ENCODE assay signal across 1 cellular context in the genomic region with DNA sequence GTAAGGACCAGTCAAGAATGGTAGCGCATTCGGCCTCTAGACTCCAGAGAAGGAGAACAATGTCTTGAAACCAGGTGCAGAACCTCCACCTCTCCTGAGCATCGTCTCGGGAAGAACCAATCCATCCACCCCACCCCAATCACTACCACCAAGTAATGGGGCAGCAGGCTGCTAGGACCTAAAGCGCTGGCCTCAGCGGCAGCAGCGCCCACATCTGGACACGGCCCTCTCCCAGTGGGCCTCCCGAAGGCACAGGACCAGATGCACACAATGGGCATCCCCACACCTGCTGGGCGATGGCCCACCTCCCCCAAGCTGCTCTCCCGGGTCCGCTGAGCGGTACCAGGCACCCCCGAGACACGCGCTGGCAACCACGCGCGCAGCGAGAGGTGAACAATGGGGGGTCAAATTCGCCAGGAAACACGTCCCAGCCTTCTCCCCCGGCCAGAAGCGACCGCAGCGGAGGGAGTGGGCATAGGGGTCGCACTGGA.
TF ChIP-seq lines count a peak whose summit lies in the region.

No MANE protein-coding gene starts in this region.

TF ChIP-seq in HEK293, 187 proteins besides CTCF, POLR2A, EP300 and RAD21 (continued from another document and continues in another):
- TF ChIP-seq, protein P1, sequence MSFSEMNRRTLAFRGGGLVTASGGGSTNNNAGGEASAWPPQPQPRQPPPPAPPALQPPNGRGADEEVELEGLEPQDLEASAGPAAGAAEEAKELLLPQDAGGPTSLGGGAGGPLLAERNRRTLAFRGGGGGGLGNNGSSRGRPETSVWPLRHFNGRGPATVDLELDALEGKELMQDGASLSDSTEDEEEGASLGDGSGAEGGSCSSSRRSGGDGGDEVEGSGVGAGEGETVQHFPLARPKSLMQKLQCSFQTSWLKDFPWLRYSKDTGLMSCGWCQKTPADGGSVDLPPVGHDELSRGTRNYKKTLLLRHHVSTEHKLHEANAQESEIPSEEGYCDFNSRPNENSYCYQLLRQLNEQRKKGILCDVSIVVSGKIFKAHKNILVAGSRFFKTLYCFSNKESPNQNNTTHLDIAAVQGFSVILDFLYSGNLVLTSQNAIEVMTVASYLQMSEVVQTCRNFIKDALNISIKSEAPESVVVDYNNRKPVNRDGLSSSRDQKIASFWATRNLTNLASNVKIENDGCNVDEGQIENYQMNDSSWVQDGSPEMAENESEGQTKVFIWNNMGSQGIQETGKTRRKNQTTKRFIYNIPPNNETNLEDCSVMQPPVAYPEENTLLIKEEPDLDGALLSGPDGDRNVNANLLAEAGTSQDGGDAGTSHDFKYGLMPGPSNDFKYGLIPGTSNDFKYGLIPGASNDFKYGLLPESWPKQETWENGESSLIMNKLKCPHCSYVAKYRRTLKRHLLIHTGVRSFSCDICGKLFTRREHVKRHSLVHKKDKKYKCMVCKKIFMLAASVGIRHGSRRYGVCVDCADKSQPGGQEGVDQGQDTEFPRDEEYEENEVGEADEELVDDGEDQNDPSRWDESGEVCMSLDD (tag by site-specific recombination; IDR thresholded peaks at IDR 0.05) = peak; percentile 82
- no peak for TF ChIP-seq ZNF175 (tag by site-specific recombination; IDR thresholded peaks at IDR 0.05)
- TF ChIP-seq TRIM28 (IDR thresholded peaks at IDR 0.05; ENCODE audit: borderline replicate concordance, low read length) = no peak
- no peak for TF ChIP-seq HOXC10 (CRISPR knock-in tag; IDR thresholded peaks at IDR 0.05)
- TF ChIP-seq, protein P2, sequence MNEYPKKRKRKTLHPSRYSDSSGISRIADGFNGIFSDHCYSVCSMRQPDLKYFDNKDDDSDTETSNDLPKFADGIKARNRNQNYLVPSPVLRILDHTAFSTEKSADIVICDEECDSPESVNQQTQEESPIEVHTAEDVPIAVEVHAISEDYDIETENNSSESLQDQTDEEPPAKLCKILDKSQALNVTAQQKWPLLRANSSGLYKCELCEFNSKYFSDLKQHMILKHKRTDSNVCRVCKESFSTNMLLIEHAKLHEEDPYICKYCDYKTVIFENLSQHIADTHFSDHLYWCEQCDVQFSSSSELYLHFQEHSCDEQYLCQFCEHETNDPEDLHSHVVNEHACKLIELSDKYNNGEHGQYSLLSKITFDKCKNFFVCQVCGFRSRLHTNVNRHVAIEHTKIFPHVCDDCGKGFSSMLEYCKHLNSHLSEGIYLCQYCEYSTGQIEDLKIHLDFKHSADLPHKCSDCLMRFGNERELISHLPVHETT (tag by site-specific recombination; IDR thresholded peaks at IDR 0.05) = peak; percentile 13; the same call in 1 of the 2 replicates
- no peak for TF ChIP-seq OVOL3 (tag by site-specific recombination; IDR thresholded peaks at IDR 0.05)
- TF ChIP-seq ZNF501 (tag by site-specific recombination; IDR thresholded peaks at IDR 0.05) = no peak; the same call in none of the 2 replicates
- TF ChIP-seq, protein P3, sequence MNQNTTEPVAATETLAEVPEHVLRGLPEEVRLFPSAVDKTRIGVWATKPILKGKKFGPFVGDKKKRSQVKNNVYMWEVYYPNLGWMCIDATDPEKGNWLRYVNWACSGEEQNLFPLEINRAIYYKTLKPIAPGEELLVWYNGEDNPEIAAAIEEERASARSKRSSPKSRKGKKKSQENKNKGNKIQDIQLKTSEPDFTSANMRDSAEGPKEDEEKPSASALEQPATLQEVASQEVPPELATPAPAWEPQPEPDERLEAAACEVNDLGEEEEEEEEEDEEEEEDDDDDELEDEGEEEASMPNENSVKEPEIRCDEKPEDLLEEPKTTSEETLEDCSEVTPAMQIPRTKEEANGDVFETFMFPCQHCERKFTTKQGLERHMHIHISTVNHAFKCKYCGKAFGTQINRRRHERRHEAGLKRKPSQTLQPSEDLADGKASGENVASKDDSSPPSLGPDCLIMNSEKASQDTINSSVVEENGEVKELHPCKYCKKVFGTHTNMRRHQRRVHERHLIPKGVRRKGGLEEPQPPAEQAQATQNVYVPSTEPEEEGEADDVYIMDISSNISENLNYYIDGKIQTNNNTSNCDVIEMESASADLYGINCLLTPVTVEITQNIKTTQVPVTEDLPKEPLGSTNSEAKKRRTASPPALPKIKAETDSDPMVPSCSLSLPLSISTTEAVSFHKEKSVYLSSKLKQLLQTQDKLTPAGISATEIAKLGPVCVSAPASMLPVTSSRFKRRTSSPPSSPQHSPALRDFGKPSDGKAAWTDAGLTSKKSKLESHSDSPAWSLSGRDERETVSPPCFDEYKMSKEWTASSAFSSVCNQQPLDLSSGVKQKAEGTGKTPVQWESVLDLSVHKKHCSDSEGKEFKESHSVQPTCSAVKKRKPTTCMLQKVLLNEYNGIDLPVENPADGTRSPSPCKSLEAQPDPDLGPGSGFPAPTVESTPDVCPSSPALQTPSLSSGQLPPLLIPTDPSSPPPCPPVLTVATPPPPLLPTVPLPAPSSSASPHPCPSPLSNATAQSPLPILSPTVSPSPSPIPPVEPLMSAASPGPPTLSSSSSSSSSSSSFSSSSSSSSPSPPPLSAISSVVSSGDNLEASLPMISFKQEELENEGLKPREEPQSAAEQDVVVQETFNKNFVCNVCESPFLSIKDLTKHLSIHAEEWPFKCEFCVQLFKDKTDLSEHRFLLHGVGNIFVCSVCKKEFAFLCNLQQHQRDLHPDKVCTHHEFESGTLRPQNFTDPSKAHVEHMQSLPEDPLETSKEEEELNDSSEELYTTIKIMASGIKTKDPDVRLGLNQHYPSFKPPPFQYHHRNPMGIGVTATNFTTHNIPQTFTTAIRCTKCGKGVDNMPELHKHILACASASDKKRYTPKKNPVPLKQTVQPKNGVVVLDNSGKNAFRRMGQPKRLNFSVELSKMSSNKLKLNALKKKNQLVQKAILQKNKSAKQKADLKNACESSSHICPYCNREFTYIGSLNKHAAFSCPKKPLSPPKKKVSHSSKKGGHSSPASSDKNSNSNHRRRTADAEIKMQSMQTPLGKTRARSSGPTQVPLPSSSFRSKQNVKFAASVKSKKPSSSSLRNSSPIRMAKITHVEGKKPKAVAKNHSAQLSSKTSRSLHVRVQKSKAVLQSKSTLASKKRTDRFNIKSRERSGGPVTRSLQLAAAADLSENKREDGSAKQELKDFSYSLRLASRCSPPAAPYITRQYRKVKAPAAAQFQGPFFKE (tag by site-specific recombination; IDR thresholded peaks at IDR 0.05; ENCODE audit: borderline replicate concordance) = no peak
- TF ChIP-seq ZNF561 (tag by site-specific recombination; IDR thresholded peaks at IDR 0.05; ENCODE audit: borderline replicate concordance) = no peak
- TF ChIP-seq SP2 (tag by site-specific recombination; IDR thresholded peaks at IDR 0.05) = no peak
- peak; percentile 75; the same call in 1 of the 2 replicates for TF ChIP-seq ZNF600 (tag by site-specific recombination; IDR thresholded peaks at IDR 0.05)
- TF ChIP-seq, protein P4, sequence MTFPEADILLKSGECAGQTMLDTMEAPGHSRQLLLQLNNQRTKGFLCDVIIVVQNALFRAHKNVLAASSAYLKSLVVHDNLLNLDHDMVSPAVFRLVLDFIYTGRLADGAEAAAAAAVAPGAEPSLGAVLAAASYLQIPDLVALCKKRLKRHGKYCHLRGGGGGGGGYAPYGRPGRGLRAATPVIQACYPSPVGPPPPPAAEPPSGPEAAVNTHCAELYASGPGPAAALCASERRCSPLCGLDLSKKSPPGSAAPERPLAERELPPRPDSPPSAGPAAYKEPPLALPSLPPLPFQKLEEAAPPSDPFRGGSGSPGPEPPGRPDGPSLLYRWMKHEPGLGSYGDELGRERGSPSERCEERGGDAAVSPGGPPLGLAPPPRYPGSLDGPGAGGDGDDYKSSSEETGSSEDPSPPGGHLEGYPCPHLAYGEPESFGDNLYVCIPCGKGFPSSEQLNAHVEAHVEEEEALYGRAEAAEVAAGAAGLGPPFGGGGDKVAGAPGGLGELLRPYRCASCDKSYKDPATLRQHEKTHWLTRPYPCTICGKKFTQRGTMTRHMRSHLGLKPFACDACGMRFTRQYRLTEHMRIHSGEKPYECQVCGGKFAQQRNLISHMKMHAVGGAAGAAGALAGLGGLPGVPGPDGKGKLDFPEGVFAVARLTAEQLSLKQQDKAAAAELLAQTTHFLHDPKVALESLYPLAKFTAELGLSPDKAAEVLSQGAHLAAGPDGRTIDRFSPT (tag by site-specific recombination; IDR thresholded peaks at IDR 0.05) = peak; percentile 86
- TF ChIP-seq ZNF24 (tag by site-specific recombination; IDR thresholded peaks at IDR 0.05) = 0 out of 2 replicates have a peak, but pooled peaks have one; percentile 24
- no peak for TF ChIP-seq ZSCAN30 (tag by site-specific recombination; IDR thresholded peaks at IDR 0.05)
- no peak for TF ChIP-seq ZNF433 (tag by site-specific recombination; IDR thresholded peaks at IDR 0.05; ENCODE audit: low read depth)
- no peak for TF ChIP-seq ZNF510 (tag by site-specific recombination; IDR thresholded peaks at IDR 0.05; ENCODE audit: insufficient replicate concordance)
- TF ChIP-seq KLF10 (tag by site-specific recombination; IDR thresholded peaks at IDR 0.05) = no peak
- TF ChIP-seq, protein P5, sequence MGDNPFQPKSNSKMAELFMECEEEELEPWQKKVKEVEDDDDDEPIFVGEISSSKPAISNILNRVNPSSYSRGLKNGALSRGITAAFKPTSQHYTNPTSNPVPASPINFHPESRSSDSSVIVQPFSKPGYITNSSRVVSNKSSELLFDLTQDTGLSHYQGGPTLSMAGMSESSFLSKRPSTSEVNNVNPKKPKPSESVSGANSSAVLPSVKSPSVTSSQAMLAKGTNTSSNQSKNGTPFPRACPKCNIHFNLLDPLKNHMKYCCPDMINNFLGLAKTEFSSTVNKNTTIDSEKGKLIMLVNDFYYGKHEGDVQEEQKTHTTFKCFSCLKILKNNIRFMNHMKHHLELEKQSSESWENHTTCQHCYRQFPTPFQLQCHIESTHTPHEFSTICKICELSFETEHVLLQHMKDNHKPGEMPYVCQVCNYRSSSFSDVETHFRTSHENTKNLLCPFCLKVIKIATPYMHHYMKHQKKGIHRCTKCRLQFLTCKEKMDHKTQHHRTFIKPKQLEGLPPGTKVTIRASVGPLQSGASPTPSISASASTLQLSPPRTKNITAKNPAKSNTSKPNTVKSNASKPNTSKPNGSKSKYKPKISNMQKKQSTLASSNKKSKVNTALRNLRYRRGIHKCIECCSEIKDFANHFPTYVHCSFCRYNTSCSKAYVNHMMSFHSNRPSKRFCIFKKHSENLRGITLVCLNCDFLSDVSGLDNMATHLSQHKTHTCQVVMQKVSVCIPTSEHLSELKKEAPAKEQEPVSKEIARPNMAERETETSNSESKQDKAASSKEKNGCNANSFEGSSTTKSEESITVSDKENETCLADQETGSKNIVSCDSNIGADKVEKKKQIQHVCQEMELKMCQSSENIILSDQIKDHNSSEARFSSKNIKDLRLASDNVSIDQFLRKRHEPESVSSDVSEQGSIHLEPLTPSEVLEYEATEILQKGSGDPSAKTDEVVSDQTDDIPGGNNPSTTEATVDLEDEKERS (tag by site-specific recombination; IDR thresholded peaks at IDR 0.05) = no peak
- TF ChIP-seq KLF1 (tag by site-specific recombination; IDR thresholded peaks at IDR 0.05) = no peak
- no peak for TF ChIP-seq ZNF629 (tag by site-specific recombination; IDR thresholded peaks at IDR 0.05)
- no peak for TF ChIP-seq ZNF223 (tag by site-specific recombination; IDR thresholded peaks at IDR 0.05)
- TF ChIP-seq YY1 (tag by site-specific recombination; IDR thresholded peaks at IDR 0.05) = no peak; the same call in 1 of the 2 replicates
- TF ChIP-seq ZNF623 (tag by site-specific recombination; IDR thresholded peaks at IDR 0.05) = no peak
- TF ChIP-seq ZNF391 (tag by site-specific recombination; IDR thresholded peaks at IDR 0.05; ENCODE audit: borderline replicate concordance, low read depth) = no peak
- peak; percentile 87 for TF ChIP-seq ZNF335 (tag by site-specific recombination; conservative IDR thresholded peaks at IDR 0.05)
- TF ChIP-seq, protein P6, sequence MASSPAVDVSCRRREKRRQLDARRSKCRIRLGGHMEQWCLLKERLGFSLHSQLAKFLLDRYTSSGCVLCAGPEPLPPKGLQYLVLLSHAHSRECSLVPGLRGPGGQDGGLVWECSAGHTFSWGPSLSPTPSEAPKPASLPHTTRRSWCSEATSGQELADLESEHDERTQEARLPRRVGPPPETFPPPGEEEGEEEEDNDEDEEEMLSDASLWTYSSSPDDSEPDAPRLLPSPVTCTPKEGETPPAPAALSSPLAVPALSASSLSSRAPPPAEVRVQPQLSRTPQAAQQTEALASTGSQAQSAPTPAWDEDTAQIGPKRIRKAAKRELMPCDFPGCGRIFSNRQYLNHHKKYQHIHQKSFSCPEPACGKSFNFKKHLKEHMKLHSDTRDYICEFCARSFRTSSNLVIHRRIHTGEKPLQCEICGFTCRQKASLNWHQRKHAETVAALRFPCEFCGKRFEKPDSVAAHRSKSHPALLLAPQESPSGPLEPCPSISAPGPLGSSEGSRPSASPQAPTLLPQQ (tag by site-specific recombination; IDR thresholded peaks at IDR 0.05) = no peak
- TF ChIP-seq ZBTB20 (tag by site-specific recombination; IDR thresholded peaks at IDR 0.05) = peak; percentile 75
- TF ChIP-seq, protein P7, sequence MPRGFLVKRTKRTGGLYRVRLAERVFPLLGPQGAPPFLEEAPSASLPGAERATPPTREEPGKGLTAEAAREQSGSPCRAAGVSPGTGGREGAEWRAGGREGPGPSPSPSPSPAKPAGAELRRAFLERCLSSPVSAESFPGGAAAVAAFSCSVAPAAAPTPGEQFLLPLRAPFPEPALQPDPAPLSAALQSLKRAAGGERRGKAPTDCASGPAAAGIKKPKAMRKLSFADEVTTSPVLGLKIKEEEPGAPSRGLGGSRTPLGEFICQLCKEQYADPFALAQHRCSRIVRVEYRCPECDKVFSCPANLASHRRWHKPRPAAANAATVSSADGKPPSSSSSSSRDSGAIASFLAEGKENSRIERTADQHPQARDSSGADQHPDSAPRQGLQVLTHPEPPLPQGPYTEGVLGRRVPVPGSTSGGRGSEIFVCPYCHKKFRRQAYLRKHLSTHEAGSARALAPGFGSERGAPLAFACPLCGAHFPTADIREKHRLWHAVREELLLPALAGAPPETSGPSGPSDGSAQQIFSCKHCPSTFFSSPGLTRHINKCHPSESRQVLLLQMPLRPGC (tag by site-specific recombination; IDR thresholded peaks at IDR 0.05) = 0 out of 2 replicates have a peak, but pooled peaks have one; percentile 3
- TF ChIP-seq ZNF140 (tag by site-specific recombination; IDR thresholded peaks at IDR 0.05) = no peak
